Comparison of ENCODE assay signal across 18 cellular contexts in the genomic region with DNA sequence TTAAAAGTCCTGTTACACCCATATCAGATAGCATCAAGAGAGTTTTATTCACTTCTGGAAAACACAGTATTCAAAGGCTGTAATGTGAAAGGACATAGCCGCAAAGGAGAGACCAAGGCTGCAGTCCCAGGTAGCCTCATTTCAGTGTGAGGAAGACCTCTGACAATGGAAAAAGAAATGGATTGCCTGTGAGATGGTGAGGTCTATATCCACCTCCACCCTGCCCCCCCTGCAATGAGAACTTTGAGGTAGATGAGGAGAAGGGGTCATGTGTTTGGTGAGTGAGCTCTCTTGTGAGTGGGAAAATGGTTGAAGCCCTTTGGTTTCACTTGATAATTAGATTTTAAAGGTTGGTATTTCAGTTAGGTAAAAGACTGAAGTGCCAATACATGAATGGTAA. TPM values are rescaled to one million over a fixed set of nuclear protein-coding genes. Genes with fewer than 3 reads are reported as not detected.
DNase-seq lines count a peak whose midpoint lies in the region; ATAC-seq, FAIRE-seq and TF ChIP-seq lines count a peak whose summit lies in the region.
"Had no signal": no experiment of that assay in that cellular context is flagged by ENCODE, and none has a peak within 500 bp of the region (broad histone marks: within the 10 kb centered on the region; RNA-seq: fewer than 3 reads in every experiment).

No MANE protein-coding gene starts in this region.

- no peak for FAIRE-seq in K562 (lab: Jason Lieb, UNC)

- no peaks in the 10 kb centered on the region for H3K9me2 ChIP-seq in SK-N-SH
- no peaks in the 10 kb centered on the region for H3K9me2 ChIP-seq in Karpas-422 (replicated peaks; ENCODE audit: insufficient read depth, low read length)

- peaks cover 18 to 47% of the 10 kb centered on the region in 2 experiments for H3K4me1 ChIP-seq in SK-N-SH (ENCODE audit: control insufficient read depth in 1 of 2, insufficient read depth in 2 of 2, low read depth in 1 of 2, low read length in 1 of 2)
- H3K4me1 ChIP-seq in Karpas-422 (ENCODE audit: low read length) = peaks cover 67% of the 10 kb centered on the region
- H3K4me1 ChIP-seq in K562 (replicated peaks in 1 of 2; ENCODE audit: control insufficient read depth in 2 of 2, insufficient read depth in 2 of 2, low read length in 2 of 2) = peaks cover 9 to 40% of the 10 kb centered on the region in 2 experiments; a peak in 4 of 5 replicates
- H3K4me1 ChIP-seq in neuronal stem cell (ENCODE audit: control insufficient read depth in 2 of 2, insufficient read depth in 1 of 2, low read depth in 1 of 2, low read length in 2 of 2) = peaks cover 14 to 18% of the 10 kb centered on the region in 2 donors
- peaks cover 24% of the 10 kb centered on the region for H3K4me1 ChIP-seq in HAP-1

- H3K9me3 ChIP-seq in SK-N-SH = no peaks in the 10 kb centered on the region
- H3K9me3 ChIP-seq in Karpas-422 (ENCODE audit: low read length) = no peaks in the 10 kb centered on the region
- no peaks in the 10 kb centered on the region for H3K9me3 ChIP-seq in K562 (replicated peaks; ENCODE audit: control insufficient read depth, insufficient read depth, low read depth, low read length)
- H3K9me3 ChIP-seq in neuronal stem cell (replicated peaks in 1 of 2; ENCODE audit: control insufficient read depth in 2 of 2, insufficient read depth in 1 of 2, low read depth in 1 of 2, low read length in 2 of 2) = no peaks in the 10 kb centered on the region
- H3K9me3 ChIP-seq in HAP-1 = no peaks in the 10 kb centered on the region
- H3K9me3 ChIP-seq: left lung, neutrophil had no signal

- H3K4me3 ChIP-seq in SK-N-SH (ENCODE audit: low read depth in 2 of 2, low read length in 1 of 2) (no peak overlapping the region), Karpas-422 (ENCODE audit: low read length) (no peak overlapping the region), K562 (no peak overlapping the region), neuronal stem cell (ENCODE audit: low read length in 2 of 2) (no peak overlapping the region), HAP-1 (no peak overlapping the region)

- peaks cover 8% of the 10 kb centered on the region for H3F3A ChIP-seq in SK-N-SH (replicated peaks; ENCODE audit: insufficient read depth)

- H3K9ac ChIP-seq in SK-N-SH (no peak overlapping the region), Karpas-422 (ENCODE audit: low read length) (no peak overlapping the region), K562 (ENCODE audit: insufficient read depth in 1 of 2, low read depth in 2 of 2, low read length in 2 of 2) (no peak overlapping the region), neuronal stem cell (ENCODE audit: low read depth, low read length, poor library complexity) (no peak overlapping the region)

- no peak overlapping the region for H3K4ac ChIP-seq in neuronal stem cell (ENCODE audit: low read length)

- H3K23ac ChIP-seq in neuronal stem cell (ENCODE audit: low read depth, low read length, poor library complexity) = no peak overlapping the region

- no peak overlapping the region for H3K14ac ChIP-seq in neuronal stem cell (ENCODE audit: low read length)

- H3K18ac ChIP-seq in neuronal stem cell (ENCODE audit: low read length) = no peak overlapping the region

- H3K79me1 ChIP-seq in neuronal stem cell (ENCODE audit: low read depth, low read length) = peaks cover 1% of the 10 kb centered on the region

- TF ChIP-seq RAD21 in SK-N-SH (IDR thresholded peaks at IDR 0.05; ENCODE audit: low read length) (no peak), K562 (CRISPR knock-in tag; conservative IDR thresholded peaks at IDR 0.05 in 1 of 2, IDR thresholded peaks at IDR 0.05 in 1 of 2) (no peak)

- DNase-seq in SK-N-SH = no peak
- DNase-seq in Karpas-422 = no peak
- DNase-seq in K562 (ENCODE audit: extremely low read depth in 1 of 4, low spot score in 3 of 4) = no peak
- no peak for DNase-seq in neuronal stem cell (ENCODE audit: low spot score)
- DNase-seq in NCI-H1105 treated with DMSO at 0.1 percent for 48 hours (lab: John Stamatoyannopoulos, UW) = no peak
- no peak for DNase-seq in HAP-1 (ENCODE audit: low spot score in 2 of 2)
- DNase-seq: caudate nucleus, hippocampal formation, KG1, left lung, NCI-H187 treated with DMSO at 0.1 percent for 48 hours, NCI-H748 treated with DMSO at 0.1 percent for 48 hours, SIG-M5, substantia nigra had no signal

- H2BK5ac ChIP-seq in neuronal stem cell (ENCODE audit: low read length) = no peak overlapping the region

- WGBS in SK-N-SH (ENCODE audit: low lambda C conversion rate) = 100% methylated on average over 1 of the region's 1 CpG
- 87% methylated on average over 1 of the region's 1 CpG for WGBS in K562 (ENCODE audit: insufficient coverage, low coverage, missing lambda C conversion rate)
- WGBS in neuronal stem cell (ENCODE audit: extremely low coverage in 2 of 2, insufficient read length in 2 of 2, insufficient replicate concordance in 1 of 2), 2 donors = no CpG with 5 or more reads among the region's 1 CpG

- H3K4me2 ChIP-seq in SK-N-SH = peak overlapping the region; percentile 99
- H3K4me2 ChIP-seq in Karpas-422 (ENCODE audit: low read depth, low read length, poor library complexity, severe bottlenecking) = peak overlapping the region; percentile 88
- H3K4me2 ChIP-seq in K562 (ENCODE audit: insufficient read depth, low read length) = no peak overlapping the region
- H3K4me2 ChIP-seq in neuronal stem cell (ENCODE audit: insufficient read depth, low read length, poor library complexity, severe bottlenecking) = peak overlapping the region; percentile 13

- H2BK120ac ChIP-seq in neuronal stem cell (ENCODE audit: low read depth, low read length) = no peak overlapping the region

- H4K20me1 ChIP-seq in SK-N-SH (ENCODE audit: insufficient read depth) = peaks cover 56% of the 10 kb centered on the region
- H4K20me1 ChIP-seq in Karpas-422 (ENCODE audit: insufficient read depth, low read depth, low read length) = peaks cover 9% of the 10 kb centered on the region; the same call in 1 of the 2 replicates
- peaks cover 8% of the 10 kb centered on the region; the same call in 1 of the 2 replicates for H4K20me1 ChIP-seq in K562 (replicated peaks; ENCODE audit: control insufficient read depth, insufficient read depth, low read length)

- no peak for ATAC-seq in SK-N-SH treated with all-trans-retinoic acid at 6 μM for 48 hours
- no peak for ATAC-seq in K562
- no peak for ATAC-seq in GM18907 (IDR thresholded peaks at IDR 0.05; ENCODE audit: unreplicated experiment)
- ATAC-seq: left lung had no signal

- in situ Hi-C loops in K562 (cut with MboI) (no loop called here), HAP-1 (cut with MboI; ENCODE audit: low sequenced_read_pairs) (no loop called here)

- TF ChIP-seq CTCF in SK-N-SH (IDR thresholded peaks at IDR 0.05) (no peak), K562 (IDR thresholded peaks at IDR 0.05 in 2 of 3, conservative IDR thresholded peaks at IDR 0.05 in 1 of 3; ENCODE audit: insufficient read depth in 2 of 3, low read depth in 1 of 3, low read length in 3 of 3) (no peak)

- no TSS peak for BruUV-seq in K562 (replicated peaks; lab: Mats Ljungman, UMichigan)

- H2BK15ac ChIP-seq in neuronal stem cell (ENCODE audit: low read length) = no peak overlapping the region

- H3K27me3 ChIP-seq in SK-N-SH (ENCODE audit: insufficient read depth) (no peaks in the 10 kb centered on the region), Karpas-422 (ENCODE audit: low read length) (no peaks in the 10 kb centered on the region), K562 (ENCODE audit: control insufficient read depth in 2 of 2, insufficient read depth in 2 of 2, low read length in 2 of 2) (no peaks in the 10 kb centered on the region), neuronal stem cell (ENCODE audit: control insufficient read depth in 3 of 3, insufficient read depth in 3 of 3, low read depth in 1 of 3, low read length in 3 of 3) (no peaks in the 10 kb centered on the region), HAP-1 (ENCODE audit: low read depth) (no peaks in the 10 kb centered on the region)
- H3K27me3 ChIP-seq: left lung had no signal

- no peak overlapping the region for H4K8ac ChIP-seq in neuronal stem cell (ENCODE audit: low read depth, low read length)

- H3K36me3 ChIP-seq in SK-N-SH (replicated peaks in 1 of 2; ENCODE audit: control insufficient read depth in 1 of 2, insufficient read depth in 2 of 2, low read length in 1 of 2) (peaks cover 12 to 45% of the 10 kb centered on the region in 2 experiments), Karpas-422 (ENCODE audit: insufficient read depth, low read length) (peaks cover 62% of the 10 kb centered on the region), K562 (ENCODE audit: control insufficient read depth, insufficient read depth, low read length) (peaks cover 54% of the 10 kb centered on the region), neuronal stem cell (replicated peaks in 1 of 2; ENCODE audit: control insufficient read depth in 2 of 2, insufficient read depth in 2 of 2, low read length in 2 of 2) (peaks cover 5 to 56% of the 10 kb centered on the region in 2 donors), HAP-1 (replicated peaks) (peaks cover 6% of the 10 kb centered on the region)
- H3K36me3 ChIP-seq: left lung, neutrophil had no signal

- H3K27ac ChIP-seq in SK-N-SH (ENCODE audit: low read depth in 2 of 2, low read length in 1 of 2) (no peak overlapping the region), Karpas-422 (ENCODE audit: low read length) (0 out of 2 replicates have a peak overlapping the region, but pooled peaks have one; percentile 82), K562 (ENCODE audit: extremely low read depth, low read depth, low read length) (no peak overlapping the region), neuronal stem cell (replicated peaks; ENCODE audit: low read length) (no peak overlapping the region)
- H3K27ac ChIP-seq: 22Rv1, neutrophil had no signal

- no peak overlapping the region for H2AFZ ChIP-seq in SK-N-SH (ENCODE audit: low read depth)
- H2AFZ ChIP-seq in Karpas-422 (ENCODE audit: low read length) = no peak overlapping the region
- no peak overlapping the region for H2AFZ ChIP-seq in K562 (ENCODE audit: low read depth, low read length)
- H2AFZ ChIP-seq in neuronal stem cell (ENCODE audit: low read length) = no peak overlapping the region

- TF ChIP-seq EP300 in SK-N-SH (IDR thresholded peaks at IDR 0.05; ENCODE audit: borderline replicate concordance in 1 of 2, low read depth in 1 of 2, low read length in 1 of 2) (no peak), K562 (IDR thresholded peaks at IDR 0.05; ENCODE audit: low read length) (no peak)

- no peak overlapping the region for H2BK12ac ChIP-seq in neuronal stem cell (ENCODE audit: low read length)

- no peak overlapping the region for H2AK5ac ChIP-seq in neuronal stem cell (ENCODE audit: low read depth, low read length)

- peaks cover 78% of the 10 kb centered on the region for H3K79me2 ChIP-seq in SK-N-SH (ENCODE audit: insufficient read depth)
- H3K79me2 ChIP-seq in Karpas-422 (ENCODE audit: low read length) = peaks cover 76% of the 10 kb centered on the region
- H3K79me2 ChIP-seq in K562 (ENCODE audit: control insufficient read depth, insufficient read depth, low read length) = peaks cover 77% of the 10 kb centered on the region

- H3K9me1 ChIP-seq in K562 (ENCODE audit: control insufficient read depth, insufficient read depth, low read length) = no peaks in the 10 kb centered on the region

- POLR2A ChIA-PET in SK-N-SH (lab: Yijun Ruan, JAX) (interaction anchor here (1.8 kb wide), 1 partner anchor 125 kb away, joined by 4 read pairs; no protein-coding TSS in a partner anchor), K562 (lab: Yijun Ruan, JAX) (interaction anchor here (0.7 to 5.3 kb wide), 4 partner anchors 9 to 377 kb away, joined by 3 to 33 read pairs (median 3); no protein-coding TSS in a partner anchor)

- CTCF ChIA-PET in SK-N-SH (lab: Yijun Ruan, JAX) = interaction anchor here (1.0 to 5.5 kb wide), 3 partner anchors 15 to 1263 kb away, joined by 4 to 43 read pairs (median 24); no protein-coding TSS in a partner anchor
- CTCF ChIA-PET in K562 (lab: Yijun Ruan, JAX; ENCODE audit: low intra/inter-chr PET ratio) = no interaction called here

- intact Hi-C loops in K562 (cut with micrococcal nuclease) = loop anchor here (10.0 kb wide), 1 partner anchor 128 kb away; no protein-coding TSS in a partner anchor

- no peak overlapping the region for H4K91ac ChIP-seq in neuronal stem cell (ENCODE audit: low read depth, low read length, poor library complexity)

- no peak for TF ChIP-seq POLR2A in K562 (conservative IDR thresholded peaks at IDR 0.05)

RNA-seq across cellular contexts. Expression of a gene that starts 3.5 kb away (rescaled TPM):
- 26.8 and 69.2 TPM in 2 replicates for polyA plus RNA-seq in SK-N-SH (2012; rRNA removed)
- 69.5 and 89.7 TPM in 2 replicates for polyA plus RNA-seq in SK-N-SH (2012; cell fraction: cytosol; rRNA removed)
- polyA plus RNA-seq in SK-N-SH (2012; cell fraction: nucleus; rRNA removed) = 37.7 and 46.6 TPM in 2 replicates
- 28.4 and 56.8 TPM in 2 replicates for total RNA-seq in Karpas-422 (2014; rRNA removed; shearing (Covaris generic); ENCODE audit: low replicate concordance)
- total RNA-seq in K562 (2011; cell fraction: chromatin; rRNA removed; ENCODE audit: low replicate concordance) = 32.3 and 65.6 TPM in 2 replicates
- total RNA-seq in K562 (2011; cell fraction: nucleolus; rRNA removed) = 16.3 and 20.5 TPM in 2 replicates
- 51.1 and 85.3 TPM in 2 replicates for total RNA-seq in K562 (2011; cell fraction: nucleoplasm; rRNA removed)
- total RNA-seq in K562 (2014; rRNA removed) = 24.6 and 27.7 TPM in 2 replicates
- total RNA-seq in K562 (2014; rRNA removed; fragmentation: Illumina TruSeq; extraction: Trizol) = 32.3 and 41.3 TPM in 2 replicates
- 26.1 and 27.0 TPM in 2 replicates for total RNA-seq in K562 (2015; rRNA removed; fragmentation: Illumina TruSeq; extraction: Trizol)
- 61.6 and 67.6 TPM in 2 replicates for total RNA-seq in K562 (2021)
- polyA plus RNA-seq in K562 (2011; rRNA removed) = 37.8 and 39.8 TPM in 2 replicates
- polyA plus RNA-seq in K562 (2011; cell fraction: cytosol; rRNA removed) = 32.8 and 39.1 TPM in 2 replicates
- 51.4 and 65.2 TPM in 2 replicates for polyA plus RNA-seq in K562 (2011; cell fraction: nucleus; rRNA removed)
- 60.8 and 80.0 TPM in 2 replicates for polyA plus RNA-seq in K562 (2012)
- polyA plus RNA-seq in K562 (2014; fragmentation: Illumina TruSeq; extraction: Trizol) = 68.2 and 72.0 TPM in 2 replicates
- 10 to 100 TPM; 31.5 to 39.3 TPM for polyA plus RNA-seq in K562 (2014; fragmentation: Nextera tagmentation; extraction: Ambion mirVana)
- polyA plus RNA-seq in K562 (2014; rRNA removed) = 51.9 and 55.0 TPM in 2 replicates
- polyA minus RNA-seq in K562 (2011; rRNA and poly(A)+ RNA removed) = 26.4 and 29.9 TPM in 2 replicates
- 15.9 and 17.2 TPM in 2 replicates for polyA minus RNA-seq in K562 (2011; cell fraction: cytosol; rRNA and poly(A)+ RNA removed)
- 36.5 and 42.4 TPM in 2 replicates for polyA minus RNA-seq in K562 (2011; cell fraction: nucleus; rRNA and poly(A)+ RNA removed)
- 357 TPM for polyA plus RNA-seq in neuronal stem cell (2013, experiment 1 of 2)
- 340 TPM for polyA plus RNA-seq in neuronal stem cell (2013, experiment 2 of 2)

RNA-seq across cellular contexts. Expression of a gene that starts 3.5 kb away (rescaled TPM):
- polyA plus RNA-seq in SK-N-SH (2012; rRNA removed) (3.0 and 3.2 TPM in 2 replicates), K562 (2011; rRNA removed) (19.4 and 20.6 TPM in 2 replicates), K562 (2014; fragmentation: Illumina TruSeq; extraction: Trizol) (6.7 and 9.0 TPM in 2 replicates), K562 (2014; fragmentation: Nextera tagmentation; extraction: Ambion mirVana) (1 to 10 TPM; 2.9 to 3.4 TPM), K562 (2014; rRNA removed) (5.4 and 7.1 TPM in 2 replicates)
- polyA plus RNA-seq in SK-N-SH (2012; cell fraction: cytosol; rRNA removed) = 4.1 TPM in 2 replicates
- polyA plus RNA-seq in SK-N-SH (2012; cell fraction: nucleus; rRNA removed) = 2.9 and 6.9 TPM in 2 replicates
- 23.7 and 55.0 TPM in 2 replicates for total RNA-seq in Karpas-422 (2014; rRNA removed; shearing (Covaris generic); ENCODE audit: low replicate concordance)
- total RNA-seq in K562 (2011; cell fraction: chromatin; rRNA removed; ENCODE audit: low replicate concordance) = 44.3 and 119 TPM in 2 replicates
- total RNA-seq in K562 (2011; cell fraction: nucleolus; rRNA removed) = 25.8 and 32.5 TPM in 2 replicates
- total RNA-seq in K562 (2011; cell fraction: nucleoplasm; rRNA removed) = 67.2 and 119 TPM in 2 replicates
- total RNA-seq in K562 (2014; rRNA removed) (6.9 and 7.6 TPM in 2 replicates), K562 (2014; rRNA removed; fragmentation: Illumina TruSeq; extraction: Trizol) (16.7 TPM in 2 replicates), K562 (2015; rRNA removed; fragmentation: Illumina TruSeq; extraction: Trizol) (16.4 and 17.2 TPM in 2 replicates), K562 (2021) (12.1 and 13.6 TPM in 2 replicates)
- polyA plus RNA-seq in K562 (2011; cell fraction: cytosol; rRNA removed) = 3.6 and 12.2 TPM in 2 replicates
- polyA plus RNA-seq in K562 (2011; cell fraction: nucleus; rRNA removed) = 30.2 and 47.9 TPM in 2 replicates
- 6.1 and 7.8 TPM in 2 replicates for polyA plus RNA-seq in K562 (2012)
- polyA minus RNA-seq in K562 (2011; rRNA and poly(A)+ RNA removed) = 58.5 and 67.8 TPM in 2 replicates
- polyA minus RNA-seq in K562 (2011; cell fraction: cytosol; rRNA and poly(A)+ RNA removed) = 23.0 and 26.3 TPM in 2 replicates
- polyA minus RNA-seq in K562 (2011; cell fraction: nucleus; rRNA and poly(A)+ RNA removed) = 61.1 and 106 TPM in 2 replicates
- 15.1 TPM for polyA plus RNA-seq in neuronal stem cell (2013, experiment 1 of 2)
- polyA plus RNA-seq in neuronal stem cell (2013, experiment 2 of 2) = 15.5 TPM
